Comparison of ENCODE assay signal across 9 cellular contexts in the genomic region with DNA sequence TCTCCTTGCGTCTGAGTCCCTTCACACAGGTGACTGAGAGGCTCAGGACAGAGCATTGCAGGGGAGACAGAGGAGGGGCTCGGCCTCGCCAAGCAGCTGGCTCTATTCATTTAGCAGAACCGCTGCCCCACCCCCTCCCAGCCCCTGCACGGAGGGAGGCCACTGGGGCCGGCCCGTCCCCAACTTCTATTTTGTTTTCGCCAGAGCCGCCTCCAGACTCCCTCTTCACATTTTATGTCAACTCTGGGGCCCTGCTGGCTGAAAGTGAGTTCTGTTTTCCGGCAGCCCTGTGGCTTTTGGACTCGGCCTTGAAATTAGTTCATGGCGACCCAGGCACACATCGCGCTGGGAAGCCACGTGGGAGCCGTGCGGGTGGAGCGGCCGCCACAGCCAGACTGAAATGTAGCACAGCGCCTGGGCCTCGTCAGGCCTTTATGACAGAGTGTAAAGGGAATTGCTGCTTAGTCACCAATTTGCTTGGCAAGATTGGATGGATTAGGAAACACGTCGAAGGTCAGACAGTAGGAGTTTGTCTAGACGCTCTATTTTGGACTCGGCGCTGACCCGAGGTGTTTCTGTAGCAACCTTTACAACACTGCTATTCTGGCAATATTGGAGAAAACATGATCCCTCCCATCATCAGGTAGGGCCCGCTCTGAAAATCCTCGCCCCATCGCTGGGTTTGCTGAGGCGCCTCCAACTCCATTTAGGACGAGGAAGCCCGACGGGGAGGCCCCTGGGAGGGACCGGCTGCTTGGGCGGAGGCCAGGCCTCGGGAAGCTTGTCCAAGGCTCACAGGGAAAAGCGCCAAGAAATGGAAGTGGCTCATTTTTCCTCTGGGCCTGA.
DNase-seq lines count a peak whose midpoint lies in the region; ATAC-seq and TF ChIP-seq lines count a peak whose summit lies in the region.
"Had no signal": no experiment of that assay in that cellular context is flagged by ENCODE, and none has a peak within 500 bp of the region (broad histone marks: within the 10 kb centered on the region; RNA-seq: fewer than 3 reads in every experiment).

No MANE protein-coding gene starts in this region.

- peak; percentile 20 for DNase-seq in CD14-positive monocyte (ENCODE audit: low spot score)
- DNase-seq in cardiac muscle cell (ENCODE audit: low read depth in 1 of 2, low spot score in 1 of 2) = peak; percentile 13 to 99
- peak; percentile 29 for DNase-seq in pons (ENCODE audit: low spot score)
- no peak for DNase-seq in Caco-2
- no peak for DNase-seq in AML-193 (lab: John Stamatoyannopoulos, UW)
- no peak for DNase-seq in NCI-H1694 treated with DMSO at 0.1 percent for 48 hours (lab: John Stamatoyannopoulos, UW)
- DNase-seq in HAP-1 (ENCODE audit: low spot score in 2 of 2) = no peak

- H3K36me3 ChIP-seq in cardiac muscle cell (no peaks in the 10 kb centered on the region), Caco-2 (ENCODE audit: control insufficient read depth, insufficient read depth, low read length) (no peaks in the 10 kb centered on the region), HAP-1 (replicated peaks) (no peaks in the 10 kb centered on the region)

- TF ChIP-seq CTCF in CD14-positive monocyte (IDR thresholded peaks at IDR 0.05) (no peak), cardiac muscle cell (IDR thresholded peaks at IDR 0.05; ENCODE audit: low read depth, low read length) (peak; percentile 3), Caco-2 (IDR thresholded peaks at IDR 0.05; ENCODE audit: insufficient read depth in 1 of 2, low read depth in 1 of 2, low read length in 1 of 2, severe bottlenecking in 1 of 2, unreplicated experiment in 1 of 2) (no peak)

- H3K9me3 Mint-ChIP-seq in CD14-positive monocyte (peaks cover 0 to 15% (median 5%) of the 10 kb centered on the region in 7 donors), Caco-2 (ENCODE audit: unreplicated experiment) (no peaks in the 10 kb centered on the region)
- H3K9me3 Mint-ChIP-seq: central memory CD8-positive, alpha-beta T cell had no signal

- H3K4me3 ChIP-seq in cardiac muscle cell (no peak overlapping the region), Caco-2 (ENCODE audit: low read depth, low read length) (no peak overlapping the region), HAP-1 (no peak overlapping the region)

- H3K27me3 Mint-ChIP-seq in CD14-positive monocyte (ENCODE audit: low read depth in 3 of 3) (peaks cover 3 to 5% (median 4%) of the 10 kb centered on the region in 3 donors), Caco-2 (ENCODE audit: insufficient read depth, unreplicated experiment) (peaks cover 15% of the 10 kb centered on the region)

- H3K9me3 ChIP-seq in cardiac muscle cell (ENCODE audit: low read depth) (no peaks in the 10 kb centered on the region), Caco-2 (no peaks in the 10 kb centered on the region), HAP-1 (no peaks in the 10 kb centered on the region)

- POLR2A ChIA-PET in Caco-2 (lab: Charles Lee) = no interaction called here

- H3K4me3 Mint-ChIP-seq in CD14-positive monocyte (no peak overlapping the region), Caco-2 (ENCODE audit: unreplicated experiment) (no peak overlapping the region)
- H3K4me3 Mint-ChIP-seq: central memory CD8-positive, alpha-beta T cell had no signal

- in situ Hi-C loops in HAP-1 (cut with MboI; ENCODE audit: low sequenced_read_pairs) = no loop called here

- H3K4me1 ChIP-seq in cardiac muscle cell (ENCODE audit: low read depth) (peaks cover 8% of the 10 kb centered on the region), Caco-2 (no peaks in the 10 kb centered on the region), HAP-1 (no peaks in the 10 kb centered on the region)

- no peak overlapping the region for H3K27ac ChIP-seq in cardiac muscle cell

- no peak overlapping the region for H3K27ac Mint-ChIP-seq in CD14-positive monocyte
- H3K27ac Mint-ChIP-seq in Caco-2 (ENCODE audit: unreplicated experiment) = no peak overlapping the region

- no TSS peak for BruUV-seq in Caco-2 (replicated peaks; lab: Mats Ljungman, UMichigan)

- peak; percentile 42 for ATAC-seq in SK-N-SH treated with all-trans-retinoic acid at 6 μM for 48 hours

- CTCF ChIA-PET in Caco-2 (lab: Charles Lee) = no interaction called here

- intact Hi-C loops in CD14-positive monocyte (cut with micrococcal nuclease) = no loop called here
- intact Hi-C loops in Caco-2 (cut with micrococcal nuclease; ENCODE audit: unreplicated experiment) = no loop called here

- H3K36me3 Mint-ChIP-seq in CD14-positive monocyte (no peaks in the 10 kb centered on the region), Caco-2 (ENCODE audit: insufficient read depth, unreplicated experiment) (no peaks in the 10 kb centered on the region)

- H3K4me1 Mint-ChIP-seq in CD14-positive monocyte (peaks cover 3% of the 10 kb centered on the region), Caco-2 (ENCODE audit: low read depth, unreplicated experiment) (no peaks in the 10 kb centered on the region)
- H3K4me1 Mint-ChIP-seq: central memory CD8-positive, alpha-beta T cell had no signal

- no peaks in the 10 kb centered on the region for H3K27me3 ChIP-seq in cardiac muscle cell
- no peaks in the 10 kb centered on the region for H3K27me3 ChIP-seq in Caco-2 (replicated peaks; ENCODE audit: control insufficient read depth, insufficient read depth, low read length)
- no peaks in the 10 kb centered on the region for H3K27me3 ChIP-seq in HAP-1 (ENCODE audit: low read depth)

TF ChIP-seq in SK-N-SH treated with all-trans-retinoic acid at 6 μM for 48 hours, 23 proteins besides CTCF, POLR2A, EP300 and RAD21 (continues in another document):
- TF ChIP-seq, protein P1, sequence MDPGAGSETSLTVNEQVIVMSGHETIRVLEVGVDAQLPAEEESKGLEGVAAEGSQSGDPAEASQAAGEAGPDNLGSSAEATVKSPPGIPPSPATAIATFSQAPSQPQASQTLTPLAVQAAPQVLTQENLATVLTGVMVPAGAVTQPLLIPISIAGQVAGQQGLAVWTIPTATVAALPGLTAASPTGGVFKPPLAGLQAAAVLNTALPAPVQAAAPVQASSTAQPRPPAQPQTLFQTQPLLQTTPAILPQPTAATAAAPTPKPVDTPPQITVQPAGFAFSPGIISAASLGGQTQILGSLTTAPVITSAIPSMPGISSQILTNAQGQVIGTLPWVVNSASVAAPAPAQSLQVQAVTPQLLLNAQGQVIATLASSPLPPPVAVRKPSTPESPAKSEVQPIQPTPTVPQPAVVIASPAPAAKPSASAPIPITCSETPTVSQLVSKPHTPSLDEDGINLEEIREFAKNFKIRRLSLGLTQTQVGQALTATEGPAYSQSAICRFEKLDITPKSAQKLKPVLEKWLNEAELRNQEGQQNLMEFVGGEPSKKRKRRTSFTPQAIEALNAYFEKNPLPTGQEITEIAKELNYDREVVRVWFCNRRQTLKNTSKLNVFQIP (CRISPR knock-in tag; IDR thresholded peaks at IDR 0.05; ENCODE audit: borderline replicate concordance, low read depth) = no peak
- TF ChIP-seq ZNF565 (CRISPR knock-in tag; conservative IDR thresholded peaks at IDR 0.05; ENCODE audit: low read depth) (no peak), PPARA (CRISPR knock-in tag; IDR thresholded peaks at IDR 0.05; ENCODE audit: borderline replicate concordance) (no peak), OSR1 (CRISPR knock-in tag; IDR thresholded peaks at IDR 0.05) (no peak), CSDC2 (CRISPR knock-in tag; IDR thresholded peaks at IDR 0.05) (no peak), ZC3H10 (CRISPR knock-in tag; IDR thresholded peaks at IDR 0.05) (no peak), ZFP3 (CRISPR knock-in tag; IDR thresholded peaks at IDR 0.05) (no peak), BACH2 (CRISPR knock-in tag; IDR thresholded peaks at IDR 0.05; ENCODE audit: borderline replicate concordance) (no peak), GLIS3 (CRISPR knock-in tag; IDR thresholded peaks at IDR 0.05) (no peak), SNAI2 (CRISPR knock-in tag; IDR thresholded peaks at IDR 0.05) (no peak), ZNF70 (CRISPR knock-in tag; IDR thresholded peaks at IDR 0.05) (no peak), ISL1 (CRISPR knock-in tag; IDR thresholded peaks at IDR 0.05) (no peak)
- TF ChIP-seq, protein P2, sequence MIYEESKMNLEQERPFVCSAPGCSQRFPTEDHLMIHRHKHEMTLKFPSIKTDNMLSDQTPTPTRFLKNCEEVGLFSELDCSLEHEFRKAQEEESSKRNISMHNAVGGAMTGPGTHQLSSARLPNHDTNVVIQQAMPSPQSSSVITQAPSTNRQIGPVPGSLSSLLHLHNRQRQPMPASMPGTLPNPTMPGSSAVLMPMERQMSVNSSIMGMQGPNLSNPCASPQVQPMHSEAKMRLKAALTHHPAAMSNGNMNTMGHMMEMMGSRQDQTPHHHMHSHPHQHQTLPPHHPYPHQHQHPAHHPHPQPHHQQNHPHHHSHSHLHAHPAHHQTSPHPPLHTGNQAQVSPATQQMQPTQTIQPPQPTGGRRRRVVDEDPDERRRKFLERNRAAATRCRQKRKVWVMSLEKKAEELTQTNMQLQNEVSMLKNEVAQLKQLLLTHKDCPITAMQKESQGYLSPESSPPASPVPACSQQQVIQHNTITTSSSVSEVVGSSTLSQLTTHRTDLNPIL (CRISPR knock-in tag; IDR thresholded peaks at IDR 0.05; ENCODE audit: low read depth) = no peak
- TF ChIP-seq, protein P3, sequence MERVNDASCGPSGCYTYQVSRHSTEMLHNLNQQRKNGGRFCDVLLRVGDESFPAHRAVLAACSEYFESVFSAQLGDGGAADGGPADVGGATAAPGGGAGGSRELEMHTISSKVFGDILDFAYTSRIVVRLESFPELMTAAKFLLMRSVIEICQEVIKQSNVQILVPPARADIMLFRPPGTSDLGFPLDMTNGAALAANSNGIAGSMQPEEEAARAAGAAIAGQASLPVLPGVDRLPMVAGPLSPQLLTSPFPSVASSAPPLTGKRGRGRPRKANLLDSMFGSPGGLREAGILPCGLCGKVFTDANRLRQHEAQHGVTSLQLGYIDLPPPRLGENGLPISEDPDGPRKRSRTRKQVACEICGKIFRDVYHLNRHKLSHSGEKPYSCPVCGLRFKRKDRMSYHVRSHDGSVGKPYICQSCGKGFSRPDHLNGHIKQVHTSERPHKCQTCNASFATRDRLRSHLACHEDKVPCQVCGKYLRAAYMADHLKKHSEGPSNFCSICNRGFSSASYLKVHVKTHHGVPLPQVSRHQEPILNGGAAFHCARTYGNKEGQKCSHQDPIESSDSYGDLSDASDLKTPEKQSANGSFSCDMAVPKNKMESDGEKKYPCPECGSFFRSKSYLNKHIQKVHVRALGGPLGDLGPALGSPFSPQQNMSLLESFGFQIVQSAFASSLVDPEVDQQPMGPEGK (CRISPR knock-in tag; IDR thresholded peaks at IDR 0.05; ENCODE audit: borderline replicate concordance) = no peak

Comparison
In these comparisons a context has a peak if more than half of its experiments do, and no peak if none do; other contexts are left out.
1. DNase-seq: peak in CD14-positive monocyte (single experiment), cardiac muscle cell (2 of 2) and pons (single experiment); none in Caco-2 (0 of 2), AML-193 (0 of 2), NCI-H1694 treated with DMSO at 0.1 percent for 48 hours (single experiment) and HAP-1 (0 of 2).